25 cellular contexts compared by ENCODE assay signal in the genomic region with DNA sequence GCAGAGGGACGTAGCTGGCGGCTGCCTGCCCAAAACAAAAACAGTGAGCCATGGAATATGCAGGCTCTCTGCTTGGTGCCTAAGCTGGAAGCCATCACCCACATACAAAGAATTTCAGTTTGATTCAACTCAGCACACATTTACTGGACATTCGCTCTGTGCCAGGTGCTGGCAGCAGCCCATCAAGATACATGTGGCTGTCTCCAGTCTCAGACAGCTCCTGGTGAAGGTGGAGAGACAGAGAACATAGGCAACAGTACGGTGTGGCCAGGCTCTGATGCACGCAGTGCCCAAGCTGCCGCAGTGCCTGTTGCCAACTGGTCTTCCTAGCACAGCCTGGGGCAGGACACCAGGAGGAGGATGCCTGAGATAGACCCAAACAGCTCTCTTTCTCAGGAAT.
"Had no signal": no experiment of that assay in that cellular context is flagged by ENCODE, and none has a peak within 500 bp of the region (broad histone marks: within the 10 kb centered on the region; RNA-seq: fewer than 3 reads in every experiment).

No MANE protein-coding gene starts in this region.

- H3K27ac ChIP-seq: ascending aorta, heart right ventricle, lower lobe of right lung, stomach, thyroid gland had no signal

- H3K27me3 ChIP-seq: ascending aorta, thyroid gland had no signal

- H3K4me3 ChIP-seq: ascending aorta, heart right ventricle, lower lobe of right lung, stomach, thyroid gland had no signal

- H3K36me3 ChIP-seq: ascending aorta, heart right ventricle, lower lobe of right lung, stomach, thyroid gland had no signal

- ATAC-seq: activated CD8-positive, alpha-beta T cell treated with anti-CD3 and anti-CD28 coated beads for 36 hours; activated T-cell treated with anti-CD3 and anti-CD28 coated beads, Interleukin-2, amount 50 U/mL, for 72 hours; heart right ventricle; left lobe of liver; lower lobe of right lung; natural killer cell; right cardiac atrium; stimulated activated naive B cell treated with anti-CD40 and anti-IgM and Interleukin-4, amounts not matched to agents 10 μg/mL and 1 μg/mL and 100 μg/mL, for 72 hours; T-helper 17 cell had no signal

- FAIRE-seq: colon had no signal

- DNase-seq: activated CD4-positive, alpha-beta T cell treated with anti-CD3 and anti-CD28 coated beads for 1 hour; activated CD4-positive, alpha-beta T cell treated with anti-CD3 and anti-CD28 coated beads, Interleukin-2, amount 10 ng/mL, durations not matched to agents 7 days and 5 days; activated CD8-positive, alpha-beta T cell treated with anti-CD3 and anti-CD28 coated beads for 36 hours; activated naive CD4-positive, alpha-beta T cell treated with Interleukin-2 at 50 U/mL for 16 hours; activated naive CD8-positive, alpha-beta T cell treated with anti-CD3 and anti-CD28 coated beads for 36 hours; activated T-cell treated with anti-CD3 and anti-CD28 coated beads for 4 hours; activated T-cell treated with anti-CD3 and anti-CD28 coated beads, Interleukin-2, amount 50 U/mL, for 72 hours; effector memory CD4-positive, alpha-beta T cell; foreskin fibroblast; heart right ventricle; kidney glomerular epithelial cell; lower lobe of right lung; natural killer cell; posterior cingulate gyrus; right cardiac atrium; stimulated activated CD4-positive, alpha-beta T cell treated with anti-CD3 and anti-CD28 coated beads, Interleukin-15, amount 100 ng/mL, for 24 hours; stimulated activated CD4-positive, alpha-beta T cell treated with anti-CD3 and anti-CD28 coated beads, Interleukin-2, amount 100 ng/mL, for 24 hours; stimulated activated naive B cell treated with anti-CD40 and anti-IgM and Interleukin-4, amounts not matched to agents 10 μg/mL and 1 μg/mL and 100 μg/mL, for 72 hours; stomach; T-helper 17 cell; T1000; thyroid gland had no signal
